Comparison of ENCODE assay signal across 21 cellular contexts in genomic region chr1:210237981-210238380, GRCh38. TPM values are rescaled to one million over a fixed set of nuclear protein-coding genes. Genes with fewer than 3 reads are reported as not detected.
A peak's percentile ranks its signal among the peaks of the same experiment; 100 is the strongest.
DNase-seq lines count a peak whose midpoint lies in the region; ATAC-seq and TF ChIP-seq lines count a peak whose summit lies in the region.
"Had no signal": no experiment of that assay in that cellular context is flagged by ENCODE, and none has a peak within 500 bp of the region (broad histone marks: within the 10 kb centered on the region; RNA-seq: fewer than 3 reads in every experiment).

No MANE protein-coding gene starts in this region.

- TF ChIP-seq CTCF in heart right ventricle (IDR thresholded peaks at IDR 0.05) (no peak), sigmoid colon (IDR thresholded peaks at IDR 0.05) (no peak)

- H3K4me1 ChIP-seq in heart right ventricle: peaks cover 0 to 45% (median 37%) of the 10 kb centered on the region in 9 donors
- H3K4me1 ChIP-seq in sigmoid colon: peaks cover 0 to 79% (median 66%) of the 10 kb centered on the region in 4 donors
- H3K4me1 ChIP-seq in aorta (ENCODE audit: control insufficient read depth in 1 of 2, insufficient read depth in 2 of 2, low read length in 2 of 2): peaks cover 3% of the 10 kb centered on the region in 2 donors

- WGBS in heart right ventricle, 2 donors: 69 to 74% methylated on average over 8 of the region's 8 CpGs
- WGBS in sigmoid colon, 2 donors: 85 to 94% methylated on average over 8 of the region's 8 CpGs
- 35 to 56% methylated on average over 8 of the region's 8 CpGs for whole genome bisulfite sequencing in aorta, 2 donors

- TF ChIP-seq EP300 in sigmoid colon (IDR thresholded peaks at IDR 0.05): no peak

- no peak for ATAC-seq in heart right ventricle
- no peak for ATAC-seq in left ventricle myocardium superior
- no peak for ATAC-seq in aorta (ENCODE audit: low FRiP score)
- ATAC-seq: stimulated activated naive CD8-positive, alpha-beta T cell treated with anti-CD3 and anti-CD28 coated beads, Interleukin-15, Interleukin-2, amounts not matched to agents 100 U/mL and 50 U/mL, for 24 hours had no signal

- H3K36me3 ChIP-seq in heart right ventricle: peaks cover 0 to 13% (median 0%) of the 10 kb centered on the region in 9 donors
- H3K36me3 ChIP-seq in sigmoid colon: peaks cover 0 to 16% (median 0%) of the 10 kb centered on the region in 4 donors
- no peaks in the 10 kb centered on the region for H3K36me3 ChIP-seq in aorta (ENCODE audit: control insufficient read depth in 1 of 2, insufficient read depth in 2 of 2, low read length in 1 of 2)
- H3K36me3 ChIP-seq: BLaER1, SJCRH30 had no signal

- DNase-seq in heart right ventricle: no peak
- no peak for DNase-seq in left ventricle myocardium superior
- peak; percentile 20 for DNase-seq in medulla oblongata (ENCODE audit: extremely low spot score)
- DNase-seq in sigmoid colon: no peak
- no peak for DNase-seq in aorta
- no peak for DNase-seq in OCI-M2 (lab: John Stamatoyannopoulos, UW; ENCODE audit: unreplicated experiment)
- no peak for DNase-seq in UCSD-AML1 (lab: John Stamatoyannopoulos, UW; ENCODE audit: unreplicated experiment)
- no peak for DNase-seq in G401 (ENCODE audit: low spot score)
- DNase-seq: activated CD4-positive, alpha-beta T cell treated with anti-CD3 and anti-CD28 coated beads, Interleukin-2, amount 50 U/mL, for 48 hours; activated naive CD4-positive, alpha-beta T cell; activated T-cell treated with anti-CD3 and anti-CD28 coated beads for 4 hours; HFFc6; NCI-H1092 treated with DMSO at 0.1 percent for 48 hours; NCI-H2171; NCI-H748 treated with DMSO at 0.1 percent for 48 hours; nephron progenitor cell; OCI-M1; SJCRH30; stimulated activated naive CD8-positive, alpha-beta T cell treated with anti-CD3 and anti-CD28 coated beads, Interleukin-15, Interleukin-2, amounts not matched to agents 100 U/mL and 50 U/mL, for 24 hours; T-helper 2 cell had no signal

- TF ChIP-seq POLR2A in sigmoid colon (IDR thresholded peaks at IDR 0.05): no peak

- H3K27ac ChIP-seq in heart right ventricle (peak overlapping the region in 7 of 10 donors; percentile 7 to 96 (median 69)), sigmoid colon (peak overlapping the region; percentile 85 to 99 (median 98)), aorta (ENCODE audit: low read depth in 1 of 2, low read length in 2 of 2) (peak overlapping the region; percentile 20 to 49)
- H3K27ac ChIP-seq: BLaER1, SJCRH30 had no signal

- in situ Hi-C loops in G401 (cut with HindIII; ENCODE audit: low sequenced_read_pairs): no loop called here

- H3K27me3 ChIP-seq in heart right ventricle (peaks cover 0 to 55% (median 3%) of the 10 kb centered on the region in 7 donors), sigmoid colon (no peaks in the 10 kb centered on the region), aorta (ENCODE audit: control insufficient read depth in 1 of 2, insufficient read depth in 2 of 2, low read length in 1 of 2) (no peaks in the 10 kb centered on the region)

- H3K9me3 ChIP-seq in heart right ventricle: no peaks in the 10 kb centered on the region
- no peaks in the 10 kb centered on the region for H3K9me3 ChIP-seq in sigmoid colon
- H3K9me3 ChIP-seq in aorta (ENCODE audit: control insufficient read depth, low read length): no peaks in the 10 kb centered on the region
- H3K9me3 ChIP-seq: BLaER1, SJCRH30 had no signal

- peak overlapping the region in 7 of 10 donors; percentile 3 to 39 (median 19) for H3K4me3 ChIP-seq in heart right ventricle
- peak overlapping the region in 1 of 4 donors; percentile 15 for H3K4me3 ChIP-seq in sigmoid colon
- no peak overlapping the region for H3K4me3 ChIP-seq in aorta (ENCODE audit: low read length in 2 of 2)
- H3K4me3 ChIP-seq: BLaER1, SJCRH30 had no signal

- intact Hi-C loops in heart right ventricle (cut with DNase I): loop anchor here in 4 of 10 donors (5.0 to 10.0 kb wide), 2 partner anchors 54 to 57 kb away; no protein-coding TSS in a partner anchor
- intact Hi-C loops in left ventricle myocardium superior (cut with micrococcal nuclease): no loop called here
- intact Hi-C loops in sigmoid colon (cut with DNase I): no loop called here
- intact Hi-C loops in aorta (cut with DNase I): loop anchor here (10.0 kb wide), 2 partner anchors 93 to 157 kb away; no protein-coding TSS in a partner anchor

RNA-seq across cellular contexts. Expression of gene SERTAD4, which starts 5.4 kb away (rescaled TPM):
- total RNA-seq in heart right ventricle (1 to 10 TPM; 1.5 to 5.4 (median 2.8) TPM), left ventricle myocardium superior (4.1 TPM), sigmoid colon (10 to 100 TPM in 2 of 4 donors, 1 to 10 TPM in 2; 4.3 to 23.5 (median 12.1) TPM), aorta (10 to 100 TPM in 1 of 2 donors, 1 to 10 TPM in 1; 4.5 to 14.6 TPM)
- polyA plus RNA-seq in heart right ventricle (1 to 10 TPM; 2.1 to 2.3 TPM), sigmoid colon (1 to 10 TPM in 2 of 3 donors, under 1 TPM in 1; 0.60 to 1.9 (median 1.4) TPM), aorta (1 to 10 TPM; 3.7 to 4.3 TPM)
- 7.3 and 14.2 TPM in 2 replicates for total RNA-seq in G401 (2014; rRNA removed; shearing (Covaris generic))

Comparison
In these comparisons a context has a peak if more than half of its experiments do, and no peak if none do; other contexts are left out.
1. H3K27ac ChIP-seq: peak in every context shown above with its lines; median percentile 98 in sigmoid colon; 69 in heart right ventricle; 34 in aorta.
2. H3K4me3 ChIP-seq: peak in heart right ventricle (7 of 10); none in aorta (0 of 2).
3. intact Hi-C loops: an anchor here in aorta (10.0 kb wide); none called in left ventricle myocardium superior and sigmoid colon.